Comparison of ENCODE assay signal across 12 cellular contexts in the genomic region with DNA sequence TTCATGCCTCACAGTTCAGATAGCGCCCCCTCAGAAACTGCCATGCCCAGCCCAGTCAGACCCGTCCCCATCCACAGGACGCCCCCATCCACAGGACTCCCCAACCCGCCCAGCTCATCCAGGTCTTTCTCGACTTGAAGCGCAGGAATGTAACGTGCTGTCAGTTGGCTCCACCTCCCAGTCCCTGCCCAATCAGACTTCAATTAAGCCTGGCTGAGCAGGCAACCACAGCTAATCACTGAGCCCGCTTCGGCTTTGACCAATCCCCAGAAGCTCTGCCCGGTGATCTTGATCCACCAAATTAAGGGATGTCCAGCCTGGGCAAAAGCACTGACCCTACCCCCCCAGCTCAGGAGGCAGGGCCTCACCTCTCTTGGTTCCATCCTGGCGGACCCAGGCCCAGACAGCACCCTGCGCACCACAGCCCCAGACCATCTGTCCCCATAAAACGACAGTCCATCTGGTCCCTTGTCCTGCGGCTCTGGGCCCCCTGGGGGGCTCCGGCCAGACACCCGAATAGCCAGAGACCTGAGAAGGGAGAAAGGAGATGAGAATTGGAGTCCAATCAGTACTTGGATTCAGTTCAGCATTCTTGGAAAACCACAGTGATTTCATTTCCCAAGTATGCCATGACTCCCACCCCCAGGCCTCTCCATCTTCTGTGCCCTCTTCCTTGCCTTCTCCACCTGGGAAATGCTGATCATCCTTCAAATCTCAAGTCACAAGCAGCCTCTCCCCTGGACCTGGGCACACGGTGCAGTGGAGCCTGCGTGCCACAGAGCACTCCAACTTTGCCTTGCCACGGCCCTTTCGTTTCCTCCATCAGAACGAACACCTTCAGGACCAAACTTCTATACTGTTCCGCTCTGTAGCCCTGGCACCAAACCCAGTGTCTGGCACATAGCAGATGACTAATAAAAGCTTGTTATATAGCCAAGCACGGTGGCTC. TPM values are rescaled to one million over a fixed set of nuclear protein-coding genes. Genes with fewer than 3 reads are reported as not detected.
DNase-seq lines count a peak whose midpoint lies in the region; ATAC-seq and TF ChIP-seq lines count a peak whose summit lies in the region.
"Had no signal": no experiment of that assay in that cellular context is flagged by ENCODE, and none has a peak within 500 bp of the region (broad histone marks: within the 10 kb centered on the region; RNA-seq: fewer than 3 reads in every experiment).

No MANE protein-coding gene starts in this region.

- DNase-seq in EL: peak; percentile 98
- peak; percentile 56 to 61 for DNase-seq in PC-9
- peak; percentile 77 for DNase-seq in endodermal cell
- DNase-seq in NCI-H1417 treated with DMSO at 0.1 percent for 48 hours (lab: John Stamatoyannopoulos, UW): no peak
- DNase-seq in OCI-M2 (lab: John Stamatoyannopoulos, UW; ENCODE audit: unreplicated experiment): no peak
- no peak for DNase-seq in posterior vena cava (ENCODE audit: low spot score)
- DNase-seq: activated CD4-positive, CD25-positive, alpha-beta regulatory T cell treated with anti-CD3 and anti-CD28 coated beads, Interleukin-2, amount 50 U/mL, for 72 hours; activated naive CD4-positive, alpha-beta T cell treated with anti-CD3 and anti-CD28 coated beads, Interleukin-2, amount 10 ng/mL, durations not matched to agents 7 days and 5 days; DND-41; stomach had no signal

- 93 to 100% methylated on average over 4 to 23 of the region's 23 CpGs for WGBS in endodermal cell (ENCODE audit: insufficient coverage in 1 of 2, insufficient read length in 1 of 2), 2 experiments

- no peak overlapping the region for H2AFZ ChIP-seq in PC-9

- no peaks in the 10 kb centered on the region for H3K36me3 ChIP-seq in PC-9 (ENCODE audit: low read depth)
- no peaks in the 10 kb centered on the region for H3K36me3 ChIP-seq in endodermal cell (ENCODE audit: control insufficient read depth, insufficient read depth, low read length)

- H3K9me3 ChIP-seq in PC-9 (ENCODE audit: insufficient read depth, low read depth) (no peaks in the 10 kb centered on the region), endodermal cell (ENCODE audit: control insufficient read depth, low read length) (no peaks in the 10 kb centered on the region)
- H3K9me3 ChIP-seq: stomach had no signal

- ATAC-seq in GM21381 (IDR thresholded peaks at IDR 0.05; ENCODE audit: unreplicated experiment): no peak

- TF ChIP-seq CTCF in PC-9 (conservative IDR thresholded peaks at IDR 0.05) (no peak), endodermal cell (conservative IDR thresholded peaks at IDR 0.05) (no peak), nephron (IDR thresholded peaks at IDR 0.05; ENCODE audit: unreplicated experiment in 3 of 3) (no peak)

- 0 out of 2 replicates have a peak overlapping the region, but pooled peaks have one; percentile 9 for H3K4me2 ChIP-seq in PC-9

- H3K27ac ChIP-seq in PC-9: no peak overlapping the region
- H3K27ac ChIP-seq in endodermal cell (ENCODE audit: low read depth, low read length): no peak overlapping the region
- H3K27ac ChIP-seq: stomach had no signal

- H3K27me3 Mint-ChIP-seq in endodermal cell (ENCODE audit: insufficient read depth) (no peaks in the 10 kb centered on the region), nephron (ENCODE audit: low read depth) (peaks cover 10% of the 10 kb centered on the region)

- intact Hi-C loops in PC-9 (cut with micrococcal nuclease; ENCODE audit: unreplicated experiment): no loop called here
- intact Hi-C loops in posterior vena cava (cut with DNase I): no loop called here

- no peaks in the 10 kb centered on the region for H3K79me2 ChIP-seq in PC-9 (ENCODE audit: low read depth)

- H3K9me2 ChIP-seq in PC-9 (ENCODE audit: insufficient read depth): no peaks in the 10 kb centered on the region

- peaks cover 29% of the 10 kb centered on the region; the same call in 1 of the 2 replicates for H3F3A ChIP-seq in PC-9 (ENCODE audit: insufficient read depth, low read depth)

- no peak overlapping the region for H3K4me3 ChIP-seq in PC-9
- no peak overlapping the region for H3K4me3 ChIP-seq in endodermal cell (ENCODE audit: low read length)
- H3K4me3 ChIP-seq: stomach had no signal

- H3K4me3 Mint-ChIP-seq in endodermal cell (no peak overlapping the region), nephron (no peak overlapping the region)
- H3K4me3 Mint-ChIP-seq: activated naive CD4-positive, alpha-beta T cell treated with anti-CD3 and anti-CD28 coated beads, Interleukin-2, amount 10 ng/mL, durations not matched to agents 7 days and 5 days had no signal

- POLR2A ChIA-PET in PC-9 (lab: Charles Lee; ENCODE audit: unreplicated experiment): interaction anchor here (0.6 kb wide), 1 partner anchor 67 kb away, joined by 4 read pairs; no protein-coding TSS in a partner anchor

- CTCF ChIA-PET in PC-9 (lab: Charles Lee): interaction anchor here (0.6 to 1.2 kb wide), 5 partner anchors 14 to 476 kb away, joined by 3 to 6 read pairs (median 3); no protein-coding TSS in a partner anchor

- H4K20me1 ChIP-seq in PC-9 (ENCODE audit: insufficient read depth): 0 out of 2 replicates have a peak, but pooled peaks cover 3% of the 10 kb centered on the region

- peaks cover 24% of the 10 kb centered on the region for H3K36me3 Mint-ChIP-seq in endodermal cell (ENCODE audit: low read depth)
- H3K36me3 Mint-ChIP-seq in nephron (ENCODE audit: low read depth): peaks cover 32% of the 10 kb centered on the region
- H3K36me3 Mint-ChIP-seq: activated naive CD4-positive, alpha-beta T cell treated with anti-CD3 and anti-CD28 coated beads, Interleukin-2, amount 10 ng/mL, durations not matched to agents 7 days and 5 days had no signal

- BruUV-seq in PC-9 (replicated peaks; lab: Mats Ljungman, UMichigan): no TSS peak

- H3K9me3 Mint-ChIP-seq in endodermal cell (no peaks in the 10 kb centered on the region), nephron (no peaks in the 10 kb centered on the region)
- H3K9me3 Mint-ChIP-seq: activated naive CD4-positive, alpha-beta T cell treated with anti-CD3 and anti-CD28 coated beads, Interleukin-2, amount 10 ng/mL, durations not matched to agents 7 days and 5 days had no signal

- no peaks in the 10 kb centered on the region for H3K27me3 ChIP-seq in PC-9 (ENCODE audit: insufficient read depth, low read depth)
- no peaks in the 10 kb centered on the region for H3K27me3 ChIP-seq in endodermal cell (ENCODE audit: control insufficient read depth, insufficient read depth, low read length, poor library complexity, severe bottlenecking)

- H3K4me1 Mint-ChIP-seq in endodermal cell (peaks cover 11% of the 10 kb centered on the region), nephron (peaks cover 37% of the 10 kb centered on the region)

- H3K4me1 ChIP-seq in PC-9 (replicated peaks; ENCODE audit: insufficient read depth) (peaks cover 16% of the 10 kb centered on the region), endodermal cell (ENCODE audit: control insufficient read depth, insufficient read depth, low read length) (peaks cover 7% of the 10 kb centered on the region)

- H3K9ac ChIP-seq in endodermal cell (ENCODE audit: extremely low read depth, low read length, poor library complexity, severe bottlenecking): no peak overlapping the region

- H3K27ac Mint-ChIP-seq in endodermal cell (no peak overlapping the region), nephron (peak overlapping the region in 2 of 3 experiments; percentile 82 to 92)

RNA-seq across cellular contexts. Expression of a gene that starts 10.7 kb away (rescaled TPM):
- total RNA-seq in PC-9 (2021): 26.0 and 28.1 TPM in 2 replicates
- 1 to 10 TPM; 1.9 to 6.6 TPM for total RNA-seq in endodermal cell
- polyA plus RNA-seq in endodermal cell (2013, experiment 1 of 2): 25.3 TPM
- polyA plus RNA-seq in endodermal cell (2013, experiment 2 of 2): 22.9 TPM
- total RNA-seq in posterior vena cava: 10 to 100 TPM; 21.6 to 23.0 TPM

RNA-seq across cellular contexts. Expression of a gene that starts 22.3 kb away (rescaled TPM):
- total RNA-seq in PC-9 (2021) (63.9 and 76.7 TPM in 2 replicates), endodermal cell (10 to 100 TPM; 20.3 to 24.4 TPM), posterior vena cava (10 to 100 TPM in 1 of 2 donors, 1 to 10 TPM in 1; 7.8 to 12.8 TPM)
- polyA plus RNA-seq in endodermal cell (2013, experiment 1 of 2): 4.8 TPM
- polyA plus RNA-seq in endodermal cell (2013, experiment 2 of 2): 6.1 TPM

Comparison
In these comparisons a context has a peak if more than half of its experiments do, and no peak if none do; other contexts are left out.
1. DNase-seq: peak in EL (single experiment), PC-9 (2 of 2) and endodermal cell (single experiment); none in NCI-H1417 treated with DMSO at 0.1 percent for 48 hours (single experiment), OCI-M2 (single experiment) and posterior vena cava (single experiment).